ENCODE assay signal across 19 cellular contexts in genomic region chr3:120566243-120566980, GRCh38.
DNase-seq lines count a peak whose midpoint lies in the region; FAIRE-seq and TF ChIP-seq lines count a peak whose summit lies in the region.
"Had no signal": no experiment of that assay in that cellular context is flagged by ENCODE, and none has a peak within 500 bp of the region (broad histone marks: within the 10 kb centered on the region; RNA-seq: fewer than 3 reads in every experiment).

No MANE protein-coding gene starts in this region.

- no peaks in the 10 kb centered on the region for H3K9me3 ChIP-seq in stomach smooth muscle (ENCODE audit: control insufficient read depth in 2 of 2, low read length in 2 of 2)
- H3K9me3 ChIP-seq: testis had no signal

- peaks cover 18% of the 10 kb centered on the region for H3K4me1 ChIP-seq in stomach smooth muscle (ENCODE audit: control insufficient read depth, insufficient read depth, low read length)

- no peaks in the 10 kb centered on the region for H3K36me3 ChIP-seq in stomach smooth muscle (ENCODE audit: control insufficient read depth in 2 of 2, insufficient read depth in 2 of 2, low read length in 2 of 2)
- H3K36me3 ChIP-seq: cardiac muscle cell had no signal

- H3K4me3 ChIP-seq in stomach smooth muscle (ENCODE audit: low read length in 2 of 2) = peak overlapping the region in 1 of 2 donors; percentile 48
- H3K4me3 ChIP-seq: cardiac muscle cell, testis had no signal

- peak overlapping the region; percentile 35 to 43 for H3K9ac ChIP-seq in stomach smooth muscle (ENCODE audit: low read length in 2 of 2)

- no peak for TF ChIP-seq CTCF in VCaP (conservative IDR thresholded peaks at IDR 0.05)
- TF ChIP-seq CTCF in D721Med (IDR thresholded peaks at IDR 0.05; ENCODE audit: insufficient read depth, missing control alignments) = no peak

- FAIRE-seq in GM19239 (lab: Jason Lieb, UNC) = peak; percentile 21
- no peak for FAIRE-seq in D721Med (lab: Jason Lieb, UNC)
- FAIRE-seq: G401.6 had no signal

- no peak for DNase-seq in GM19239 (ENCODE audit: insufficient read length, low spot score)
- peak; percentile 36 for DNase-seq in glomerular visceral epithelial cell (ENCODE audit: extremely low spot score)
- DNase-seq in SIG-M5 treated with dmso at 0.1 percent for 504 hours (lab: John Stamatoyannopoulos, UW; ENCODE audit: unreplicated experiment) = no peak
- no peak for DNase-seq in NCI-H510A treated with DMSO at 0.1 percent for 48 hours (lab: John Stamatoyannopoulos, UW)
- DNase-seq in D721Med (ENCODE audit: insufficient read length, low spot score) = no peak
- DNase-seq: activated CD4-positive, alpha-beta T cell treated with anti-CD3 and anti-CD28 coated beads, Interleukin-2, amount 50 U/mL, for 1 hour; activated naive CD8-positive, alpha-beta T cell treated with anti-CD3 and anti-CD28 coated beads, Interleukin-2, amount 10 ng/mL, durations not matched to agents 7 days and 5 days; CD4-positive, alpha-beta T cell; foreskin melanocyte; NCI-H1048; NCI-H2171 treated with DMSO at 0.1 percent for 48 hours; right cardiac atrium; stimulated activated CD4-positive, alpha-beta T cell treated with anti-CD3 and anti-CD28 coated beads, Interleukin-1b, Interleukin-23, amount 100 ng/mL, for 48 hours; T1000; testis had no signal

- H3K27ac ChIP-seq in VCaP = peak overlapping the region; percentile 95
- H3K27ac ChIP-seq in stomach smooth muscle (ENCODE audit: low read length) = no peak overlapping the region
- H3K27ac ChIP-seq: cardiac muscle cell had no signal

- H3K27me3 ChIP-seq in stomach smooth muscle (ENCODE audit: control insufficient read depth in 1 of 2, insufficient read depth in 2 of 2, low read length in 2 of 2) = no peaks in the 10 kb centered on the region
- H3K27me3 ChIP-seq: cardiac muscle cell, testis had no signal
